ENCODE assay signal across 8 cellular contexts in genomic region chr15:43510230-43511011, GRCh38. TPM values are rescaled to one million over a fixed set of nuclear protein-coding genes. Genes with fewer than 3 reads are reported as not detected.
DNase-seq lines count a peak whose midpoint lies in the region; ATAC-seq and TF ChIP-seq lines count a peak whose summit lies in the region.

No MANE protein-coding gene starts in this region.

- peaks cover 12% of the 10 kb centered on the region for H3K27me3 Mint-ChIP-seq in activated T-helper 2 cell treated with anti-CD3 and anti-CD28 coated beads, Interferon-gamma antibody, Interleukin-2, Interleukin-4, amounts not matched to agents 10 μg/mL and 5 μg/mL and 100 μg/mL, durations not matched to agents 14 hours and 24 hours and 36 hours (ENCODE audit: low read depth)
- H3K27me3 Mint-ChIP-seq in natural killer cell treated with Interleukin-12 subunit alpha and Interleukin-12 subunit beta and Interleukin-15 and Interleukin-18, amount 100 ng/mL, for 72 hours, result peaks cover 0 to 6% of the 10 kb centered on the region in 2 donors

- intact Hi-C loops in activated T-helper 2 cell treated with anti-CD3 and anti-CD28 coated beads, Interferon-gamma antibody, Interleukin-2, Interleukin-4, amounts not matched to agents 10 μg/mL and 5 μg/mL and 100 μg/mL, durations not matched to agents 14 hours and 24 hours and 36 hours (cut with micrococcal nuclease), result loop anchor here (1.0 to 2.0 kb wide), 3 partner anchors 17 to 180 kb away; partner anchors contain the start of genes LCMT2 and TP53BP1

- peaks cover 48% of the 10 kb centered on the region for H3K4me1 Mint-ChIP-seq in activated T-helper 2 cell treated with anti-CD3 and anti-CD28 coated beads, Interferon-gamma antibody, Interleukin-2, Interleukin-4, amounts not matched to agents 10 μg/mL and 5 μg/mL and 100 μg/mL, durations not matched to agents 14 hours and 24 hours and 36 hours (ENCODE audit: low read depth)
- peaks cover 15 to 28% of the 10 kb centered on the region in 2 donors for H3K4me1 Mint-ChIP-seq in natural killer cell treated with Interleukin-12 subunit alpha and Interleukin-12 subunit beta and Interleukin-15 and Interleukin-18, amount 100 ng/mL, for 72 hours (ENCODE audit: low read depth in 2 of 2)

- no peak for TF ChIP-seq CTCF in LNCaP clone FGC (IDR thresholded peaks at IDR 0.05; ENCODE audit: control insufficient read depth, extremely low read depth, insufficient read depth)
- TF ChIP-seq CTCF in fibroblast of pulmonary artery (IDR thresholded peaks at IDR 0.05; ENCODE audit: low read length, missing control alignments), result peak; percentile 46

- peak; percentile 99 for ATAC-seq in natural killer cell treated with Interleukin-12 subunit alpha and Interleukin-12 subunit beta and Interleukin-15 and Interleukin-18, amount 100 ng/mL, for 72 hours

- H3K4me3 ChIP-seq in LNCaP clone FGC (ENCODE audit: low read depth, low read length) (peak overlapping the region; percentile 71), fibroblast of pulmonary artery (replicated peaks; ENCODE audit: low read depth, low read length) (peak overlapping the region; percentile 71)

- peak overlapping the region; percentile 89 for H3K4me3 Mint-ChIP-seq in activated T-helper 2 cell treated with anti-CD3 and anti-CD28 coated beads, Interferon-gamma antibody, Interleukin-2, Interleukin-4, amounts not matched to agents 10 μg/mL and 5 μg/mL and 100 μg/mL, durations not matched to agents 14 hours and 24 hours and 36 hours (ENCODE audit: low read depth)
- peak overlapping the region; percentile 95 for H3K4me3 Mint-ChIP-seq in natural killer cell treated with Interleukin-12 subunit alpha and Interleukin-12 subunit beta and Interleukin-15 and Interleukin-18, amount 100 ng/mL, for 72 hours

- peaks cover 6% of the 10 kb centered on the region for H3K36me3 Mint-ChIP-seq in activated T-helper 2 cell treated with anti-CD3 and anti-CD28 coated beads, Interferon-gamma antibody, Interleukin-2, Interleukin-4, amounts not matched to agents 10 μg/mL and 5 μg/mL and 100 μg/mL, durations not matched to agents 14 hours and 24 hours and 36 hours (ENCODE audit: low read depth)
- no peaks in the 10 kb centered on the region for H3K36me3 Mint-ChIP-seq in natural killer cell treated with Interleukin-12 subunit alpha and Interleukin-12 subunit beta and Interleukin-15 and Interleukin-18, amount 100 ng/mL, for 72 hours

- no peaks in the 10 kb centered on the region for H3K9me3 Mint-ChIP-seq in activated T-helper 2 cell treated with anti-CD3 and anti-CD28 coated beads, Interferon-gamma antibody, Interleukin-2, Interleukin-4, amounts not matched to agents 10 μg/mL and 5 μg/mL and 100 μg/mL, durations not matched to agents 14 hours and 24 hours and 36 hours
- H3K9me3 Mint-ChIP-seq in natural killer cell treated with Interleukin-12 subunit alpha and Interleukin-12 subunit beta and Interleukin-15 and Interleukin-18, amount 100 ng/mL, for 72 hours, result no peaks in the 10 kb centered on the region

- H3K27ac Mint-ChIP-seq in activated T-helper 2 cell treated with anti-CD3 and anti-CD28 coated beads, Interferon-gamma antibody, Interleukin-2, Interleukin-4, amounts not matched to agents 10 μg/mL and 5 μg/mL and 100 μg/mL, durations not matched to agents 14 hours and 24 hours and 36 hours, result peak overlapping the region; percentile 89
- H3K27ac Mint-ChIP-seq in natural killer cell treated with Interleukin-12 subunit alpha and Interleukin-12 subunit beta and Interleukin-15 and Interleukin-18, amount 100 ng/mL, for 72 hours, result peak overlapping the region; percentile 81 to 93

- peak; percentile 99 for DNase-seq in ELF-1 (ENCODE audit: low read depth, low spot score)
- DNase-seq in H4 (ENCODE audit: low spot score), result peak; percentile 98
- peak; percentile 94 for DNase-seq in LNCaP clone FGC (ENCODE audit: low read depth)
- peak; percentile 98 for DNase-seq in RPMI8226
- peak; percentile 99 for DNase-seq in activated T-helper 2 cell treated with anti-CD3 and anti-CD28 coated beads, Interferon-gamma antibody, Interleukin-2, Interleukin-4, amounts not matched to agents 10 μg/mL and 5 μg/mL and 100 μg/mL, durations not matched to agents 14 hours and 24 hours and 36 hours (ENCODE audit: low spot score)
- peak; percentile 99 for DNase-seq in fibroblast of pulmonary artery (ENCODE audit: low read depth)
- DNase-seq in natural killer cell treated with Interleukin-12 subunit alpha and Interleukin-12 subunit beta and Interleukin-15 and Interleukin-18, amount 100 ng/mL, for 72 hours (ENCODE audit: low spot score), result peak; percentile 99
- DNase-seq in stimulated activated naive CD4-positive, alpha-beta T cell treated with Interleukin-2 at 50 U/mL for 16 hours (lab: John Stamatoyannopoulos, UW), result peak; percentile 97

RNA-seq across cellular contexts. Expression of gene MAP1A, which starts 7.0 kb away (rescaled TPM):
- 32.9 and 40.6 TPM in 2 replicates for total RNA-seq in H4 (2014; rRNA removed; shearing (Covaris generic))
- 1.9 TPM in 2 replicates for total RNA-seq in activated T-helper 2 cell treated with anti-CD3 and anti-CD28 coated beads, Interferon-gamma antibody, Interleukin-2, Interleukin-4, amounts not matched to agents 10 μg/mL and 5 μg/mL and 100 μg/mL, durations not matched to agents 14 hours and 24 hours and 36 hours
- total RNA-seq in natural killer cell treated with Interleukin-12 subunit alpha and Interleukin-12 subunit beta and Interleukin-15 and Interleukin-18, amount 100 ng/mL, for 72 hours, result 1 to 10 TPM in 1 of 2 donors, under 1 TPM in 1; 0.24 to 1.2 TPM

RNA-seq across cellular contexts. Expression of gene TP53BP1, which starts 17.5 kb away (rescaled TPM):
- total RNA-seq in H4 (2014; rRNA removed; shearing (Covaris generic)), result 32.4 and 32.7 TPM in 2 replicates
- total RNA-seq in activated T-helper 2 cell treated with anti-CD3 and anti-CD28 coated beads, Interferon-gamma antibody, Interleukin-2, Interleukin-4, amounts not matched to agents 10 μg/mL and 5 μg/mL and 100 μg/mL, durations not matched to agents 14 hours and 24 hours and 36 hours, result 43.8 and 46.6 TPM in 2 replicates
- 10 to 100 TPM; 27.8 to 46.7 TPM for total RNA-seq in natural killer cell treated with Interleukin-12 subunit alpha and Interleukin-12 subunit beta and Interleukin-15 and Interleukin-18, amount 100 ng/mL, for 72 hours

Comparison
In these comparisons a context has a peak if more than half of its experiments do, and no peak if none do; other contexts are left out.
1. Peak in every context shown above with its lines: DNase-seq, ATAC-seq and H3K4me3 ChIP-seq.
2. RNA of gene MAP1A, which starts 7.0 kb away (total RNA-seq): 32.9 to 40.6 TPM in H4; 1.9 TPM in activated T-helper 2 cell treated with anti-CD3 and anti-CD28 coated beads, Interferon-gamma antibody, Interleukin-2, Interleukin-4, amounts not matched to agents 10 μg/mL and 5 μg/mL and 100 μg/mL, durations not matched to agents 14 hours and 24 hours and 36 hours and 0.24 to 1.2 TPM in natural killer cell treated with Interleukin-12 subunit alpha and Interleukin-12 subunit beta and Interleukin-15 and Interleukin-18, amount 100 ng/mL, for 72 hours; every median in the first group is over 10 times any median in the second.